Comparison of ENCODE assay signal across 8 cellular contexts in genomic region chr17:49361129-49361901, GRCh38. TPM values are rescaled to one million over a fixed set of nuclear protein-coding genes. Genes with fewer than 3 reads are reported as not detected.
A peak's percentile ranks its signal among the peaks of the same experiment; 100 is the strongest.
DNase-seq lines count a peak whose midpoint lies in the region; ATAC-seq, FAIRE-seq and TF ChIP-seq lines count a peak whose summit lies in the region.

No MANE protein-coding gene starts in this region.

- WGBS in liver: under 1% methylated on average over 52 of the region's 52 CpGs

- no peaks in the 10 kb centered on the region for H3K9me3 ChIP-seq in liver (ENCODE audit: control insufficient read depth in 4 of 4, low read length in 3 of 4)

- peak overlapping the region; percentile 74 to 88 for H3K27ac ChIP-seq in liver (ENCODE audit: low read depth in 1 of 2, low read length in 2 of 2)

- H3K9ac ChIP-seq in liver (ENCODE audit: low read depth in 1 of 2, low read length in 2 of 2): peak overlapping the region; percentile 24 to 34

- TF ChIP-seq POLR2A in GM12892 (IDR thresholded peaks at IDR 0.05; ENCODE audit: low read depth, low read length): no peak

- H3K36me3 ChIP-seq in liver (ENCODE audit: control insufficient read depth in 4 of 4, insufficient read depth in 3 of 4, low read depth in 1 of 4, low read length in 3 of 4): no peaks in the 10 kb centered on the region

- ATAC-seq in HG02571 (IDR thresholded peaks at IDR 0.05; ENCODE audit: unreplicated experiment) (peak; percentile 25), GM18870 (IDR thresholded peaks at IDR 0.05; ENCODE audit: unreplicated experiment) (no peak)

- peak; percentile 81 for FAIRE-seq in GM12892 (lab: Jason Lieb, UNC)

- TF ChIP-seq CTCF in liver (IDR thresholded peaks at IDR 0.05; ENCODE audit: low read depth, low read length, missing input control): no peak

- peak; percentile 52 for DNase-seq in GM12892 (ENCODE audit: insufficient read length)
- peak; percentile 68 for DNase-seq in NCI-H146 treated with DMSO at 0.1 percent for 48 hours (lab: John Stamatoyannopoulos, UW; ENCODE audit: unreplicated experiment)
- DNase-seq in activated CD4-positive, alpha-beta T cell treated with anti-CD3 and anti-CD28 coated beads for 1 hour: peak; percentile 72
- peak; percentile 48 for DNase-seq in cerebellum (ENCODE audit: low spot score)
- DNase-seq in stimulated activated CD4-positive, alpha-beta T cell treated with anti-CD3 and anti-CD28 coated beads, Interleukin-4, amount 100 ng/mL, for 1 hour: peak; percentile 63

- peaks cover 7 to 55% (median 38%) of the 10 kb centered on the region in 4 donors for H3K4me1 ChIP-seq in liver (ENCODE audit: control insufficient read depth in 4 of 4, insufficient read depth in 4 of 4, low read length in 3 of 4)

- TF ChIP-seq RAD21 in liver (IDR thresholded peaks at IDR 0.05): no peak

- peak overlapping the region; percentile 51 to 87 (median 63) for H3K4me3 ChIP-seq in liver (ENCODE audit: low read depth in 1 of 3, low read length in 3 of 3)

- no peaks in the 10 kb centered on the region for H3K27me3 ChIP-seq in liver (ENCODE audit: control insufficient read depth in 4 of 4, insufficient read depth in 4 of 4, low read length in 3 of 4)

TF ChIP-seq in liver, 16 proteins besides CTCF, POLR2A, EP300 and RAD21:
- TF ChIP-seq JUND (IDR thresholded peaks at IDR 0.05): no peak
- no peak for TF ChIP-seq YY1 (IDR thresholded peaks at IDR 0.05)
- no peak for TF ChIP-seq GABPA (IDR thresholded peaks at IDR 0.05 in 1 of 2, conservative IDR thresholded peaks at IDR 0.05 in 1 of 2)
- TF ChIP-seq RXRA (IDR thresholded peaks at IDR 0.05): no peak
- no peak for TF ChIP-seq FOXA1 (IDR thresholded peaks at IDR 0.05)
- TF ChIP-seq HNF4A (conservative IDR thresholded peaks at IDR 0.05): no peak
- TF ChIP-seq TAF1 (conservative IDR thresholded peaks at IDR 0.05): no peak
- no peak for TF ChIP-seq EGR1 (IDR thresholded peaks at IDR 0.05; ENCODE audit: low read depth in 2 of 2)
- no peak for TF ChIP-seq SP1 (IDR thresholded peaks at IDR 0.05)
- TF ChIP-seq ZBTB33 (IDR thresholded peaks at IDR 0.05): no peak

RNA-seq across cellular contexts. Expression of gene ZNF652, which starts 0.7 kb away (rescaled TPM):
- polyA plus RNA-seq in GM12892 (2012; ENCODE audit: missing spikeins): 3.4 TPM
- 33.4 TPM for total RNA-seq in cerebellum
- 10 to 100 TPM; 13.1 to 23.1 TPM for total RNA-seq in liver
- polyA plus RNA-seq in liver: 10 to 100 TPM in 1 of 2 donors, 1 to 10 TPM in 1; 5.3 to 21.9 TPM

RNA-seq across cellular contexts. Expression of gene PHB1, which starts 53.4 kb away (rescaled TPM):
- 252 TPM for polyA plus RNA-seq in GM12892 (2012; ENCODE audit: missing spikeins)
- total RNA-seq in cerebellum (42.8 TPM), liver (10 to 100 TPM; 52.5 to 84.7 TPM)
- 100 to 1,000 TPM; 112 to 149 TPM for polyA plus RNA-seq in liver
